9 cellular contexts compared by ENCODE assay signal in the genomic region with DNA sequence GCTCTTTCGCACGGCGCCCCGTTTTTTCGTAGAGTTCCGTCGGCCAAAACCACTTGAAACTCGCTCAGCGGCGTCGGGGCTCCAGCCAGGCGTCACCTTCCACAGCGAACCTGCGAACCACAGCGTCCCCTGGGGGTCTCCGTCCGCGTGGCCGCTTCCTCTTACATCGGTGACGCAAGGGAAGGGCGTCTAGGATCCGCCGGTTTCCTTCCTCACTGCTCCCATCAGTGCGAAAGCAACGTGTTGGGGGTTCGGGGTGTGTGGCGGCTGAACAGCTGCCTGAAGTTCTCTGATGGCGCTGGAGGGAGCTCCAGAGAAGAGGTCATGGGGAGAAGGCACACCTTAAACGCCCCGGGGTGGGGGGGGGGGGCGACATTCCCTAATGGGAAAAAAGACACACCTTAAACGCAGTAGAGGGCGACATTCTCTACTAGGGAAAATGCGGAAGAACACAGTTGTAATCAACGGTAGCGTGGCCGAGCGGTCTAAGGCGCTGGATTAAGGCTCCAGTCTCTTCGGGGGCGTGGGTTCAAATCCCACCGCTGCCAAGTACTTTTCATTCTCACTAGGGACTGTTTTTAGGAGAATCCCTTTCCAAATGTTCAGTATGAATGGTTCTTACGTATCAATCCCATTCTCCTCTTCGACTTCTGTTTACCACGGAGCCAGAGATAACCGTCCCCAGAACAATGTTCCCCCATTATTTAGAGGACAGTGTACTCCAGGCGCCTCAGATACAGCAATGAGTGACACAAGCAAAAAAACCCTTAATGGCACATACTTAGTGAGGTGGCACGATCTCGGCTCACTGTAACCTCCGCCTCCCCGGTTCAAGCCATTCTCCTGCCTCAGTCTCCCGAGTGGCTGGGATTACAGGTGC. TPM values are rescaled to one million over a fixed set of nuclear protein-coding genes. Genes with fewer than 3 reads are reported as not detected.
A peak's percentile ranks its signal among the peaks of the same experiment; 100 is the strongest.
DNase-seq lines count a peak whose midpoint lies in the region; TF ChIP-seq lines count a peak whose summit lies in the region.
"Had no signal": no experiment of that assay in that cellular context is flagged by ENCODE, and none has a peak within 500 bp of the region (broad histone marks: within the 10 kb centered on the region; RNA-seq: fewer than 3 reads in every experiment).

No MANE protein-coding gene starts in this region.

- H2AFZ ChIP-seq in mesenchymal stem cell (ENCODE audit: low read depth, low read length), result peak overlapping the region; percentile 79

- no peak overlapping the region for H2AK5ac ChIP-seq in mesenchymal stem cell (ENCODE audit: low read length, severe bottlenecking)

- no peak overlapping the region for H2BK12ac ChIP-seq in mesenchymal stem cell (ENCODE audit: low read length in 2 of 2)

- peak in 10 of 56 donors; percentile 4 to 38 (median 10) for TF ChIP-seq CTCF in dorsolateral prefrontal cortex (IDR thresholded peaks at IDR 0.05 in 54 of 56, conservative IDR thresholded peaks at IDR 0.05 in 2 of 56; ENCODE audit: low read depth in 1 of 56, partially characterized antibody in 56 of 56)

- H3K27me3 ChIP-seq in dorsolateral prefrontal cortex (peaks cover 0 to 31% (median 7%) of the 10 kb centered on the region in 45 donors), mesenchymal stem cell (ENCODE audit: control insufficient read depth in 1 of 2, insufficient read depth in 1 of 2, low read length in 2 of 2) (no peaks in the 10 kb centered on the region)

- intact Hi-C loops in dorsolateral prefrontal cortex (cut with DNase I), result loop anchor here (10.0 kb wide), 1 partner anchor 124 kb away; no protein-coding TSS in a partner anchor

- peaks cover 8% of the 10 kb centered on the region for H3K4me1 ChIP-seq in mesenchymal stem cell (ENCODE audit: control insufficient read depth, insufficient read depth, low read depth, low read length)

- H3K23ac ChIP-seq in mesenchymal stem cell (ENCODE audit: low read length in 2 of 2), result no peak overlapping the region

- no peak overlapping the region for H3K18ac ChIP-seq in mesenchymal stem cell (ENCODE audit: low read depth in 1 of 2, low read length in 2 of 2)

- no peaks in the 10 kb centered on the region for H3K79me1 ChIP-seq in mesenchymal stem cell (replicated peaks; ENCODE audit: low read length, poor library complexity, severe bottlenecking)

- H4K8ac ChIP-seq in mesenchymal stem cell (ENCODE audit: low read length), result no peak overlapping the region

- no peak overlapping the region for H3K14ac ChIP-seq in mesenchymal stem cell (ENCODE audit: low read length in 2 of 2)

- H2BK5ac ChIP-seq in mesenchymal stem cell (ENCODE audit: low read depth, low read length, poor library complexity, severe bottlenecking), result no peak overlapping the region

- 26% methylated on average over 52 of the region's 53 CpGs for WGBS in mesenchymal stem cell

- H3K27ac ChIP-seq in dorsolateral prefrontal cortex, result no peak overlapping the region
- no peak overlapping the region for H3K27ac ChIP-seq in mesenchymal stem cell (ENCODE audit: low read length, poor library complexity, severe bottlenecking)
- H3K27ac ChIP-seq: 22Rv1 had no signal

- H3K36me3 ChIP-seq in mesenchymal stem cell (ENCODE audit: control insufficient read depth in 1 of 2, insufficient read depth in 2 of 2, low read depth in 1 of 2, low read length in 2 of 2), result no peaks in the 10 kb centered on the region

- no peak overlapping the region for H2BK120ac ChIP-seq in mesenchymal stem cell (ENCODE audit: low read depth, low read length)

- DNase-seq in DMS 273 (lab: John Stamatoyannopoulos, UW; ENCODE audit: unreplicated experiment) (peak; percentile 57), DMS 273 treated with DMSO at 0.1 percent for 48 hours (lab: John Stamatoyannopoulos, UW) (no peak), dorsolateral prefrontal cortex (no peak), mesenchymal stem cell (peak; percentile 56), NCI-H1092 treated with DMSO at 0.1 percent for 48 hours (lab: John Stamatoyannopoulos, UW) (no peak), NCI-H526 treated with DMSO at 0.1 percent for 48 hours (lab: John Stamatoyannopoulos, UW) (no peak)
- peak; percentile 66 for DNase-seq in activated CD4-positive, alpha-beta T cell treated with anti-CD3 and anti-CD28 coated beads, Interleukin-2, amount 50 U/mL, for 1 hour
- peak; percentile 85 for DNase-seq in stimulated activated CD8-positive, alpha-beta memory T cell treated with anti-CD3 and anti-CD28 coated beads, Interleukin-4, amount 100 ng/mL, for 48 hours

- peak overlapping the region in 41 of 59 donors; percentile 0 to 50 (median 24) for H3K4me3 ChIP-seq in dorsolateral prefrontal cortex
- peak overlapping the region; percentile 35 to 80 for H3K4me3 ChIP-seq in mesenchymal stem cell (ENCODE audit: insufficient read depth in 1 of 2, low read depth in 1 of 2, low read length in 2 of 2)

- H3K4me2 ChIP-seq in mesenchymal stem cell (ENCODE audit: low read length, poor library complexity, severe bottlenecking), result peak overlapping the region; percentile 56

- no peak overlapping the region for H2BK15ac ChIP-seq in mesenchymal stem cell (ENCODE audit: low read depth, poor library complexity, severe bottlenecking)

- peak overlapping the region; percentile 72 for H3K9ac ChIP-seq in mesenchymal stem cell (ENCODE audit: low read length)

- no peak overlapping the region for H4K91ac ChIP-seq in mesenchymal stem cell (ENCODE audit: low read length)

- no peak overlapping the region for H3K4ac ChIP-seq in mesenchymal stem cell (ENCODE audit: low read depth in 1 of 2, low read length in 2 of 2)

- H3K9me3 ChIP-seq in mesenchymal stem cell (ENCODE audit: control insufficient read depth, low read length), result no peaks in the 10 kb centered on the region

RNA-seq across cellular contexts. Expression of a gene that starts 16.3 kb away (rescaled TPM):
- 1 to 10 TPM in 21 of 120 experiments, under 1 TPM in 96, not detected in 3; 0.16 to 1.7 (median 0.59) TPM for total RNA-seq in dorsolateral prefrontal cortex
- polyA plus RNA-seq in mesenchymal stem cell (2013, experiment 1 of 2), result 0.10 TPM
- 0.21 TPM for polyA plus RNA-seq in mesenchymal stem cell (2013, experiment 2 of 2)

RNA-seq across cellular contexts. Expression of a gene that starts 56.2 kb away (rescaled TPM):
- total RNA-seq in dorsolateral prefrontal cortex, result not detected
- not detected for polyA plus RNA-seq in mesenchymal stem cell (2013, experiment 1 of 2)
- not detected for polyA plus RNA-seq in mesenchymal stem cell (2013, experiment 2 of 2)

Comparison
In these comparisons a context has a peak if more than half of its experiments do, and no peak if none do; other contexts are left out.
1. DNase-seq: peak in DMS 273 (single experiment), activated CD4-positive, alpha-beta T cell treated with anti-CD3 and anti-CD28 coated beads, Interleukin-2, amount 50 U/mL, for 1 hour (single experiment), mesenchymal stem cell (single experiment) and stimulated activated CD8-positive, alpha-beta memory T cell treated with anti-CD3 and anti-CD28 coated beads, Interleukin-4, amount 100 ng/mL, for 48 hours (single experiment); none in DMS 273 treated with DMSO at 0.1 percent for 48 hours (single experiment), dorsolateral prefrontal cortex (0 of 10), NCI-H1092 treated with DMSO at 0.1 percent for 48 hours (single experiment) and NCI-H526 treated with DMSO at 0.1 percent for 48 hours (single experiment).